ENCODE assay signal across 21 cellular contexts in genomic region chr6:74871757-74872156, GRCh38.
DNase-seq lines count a peak whose midpoint lies in the region; ATAC-seq and TF ChIP-seq lines count a peak whose summit lies in the region.
"Had no signal": no experiment of that assay in that cellular context is flagged by ENCODE, and none has a peak within 500 bp of the region (broad histone marks: within the 10 kb centered on the region; RNA-seq: fewer than 3 reads in every experiment).

No MANE protein-coding gene starts in this region.

- ATAC-seq in HG02870 (IDR thresholded peaks at IDR 0.05; ENCODE audit: unreplicated experiment) = no peak
- ATAC-seq: gastroesophageal sphincter; naive thymus-derived CD4-positive, alpha-beta T cell; Panc1; SK-N-SH treated with all-trans-retinoic acid at 6 μM for 48 hours had no signal

- H3K27ac ChIP-seq in sigmoid colon (no peak overlapping the region), left ventricle myocardium inferior (replicated peaks) (no peak overlapping the region)
- H3K27ac ChIP-seq: adrenal gland, spleen, testis had no signal

- intact Hi-C loops in sigmoid colon (cut with DNase I) = loop anchor here (10.0 kb wide), 1 partner anchor 223 kb away; no protein-coding TSS in a partner anchor
- intact Hi-C loops in left ventricle myocardium inferior (cut with micrococcal nuclease) = no loop called here

- no peak for TF ChIP-seq POLR2A in sigmoid colon (IDR thresholded peaks at IDR 0.05)

- H3K4me1 ChIP-seq in sigmoid colon (peaks cover 0 to 19% (median 14%) of the 10 kb centered on the region in 4 donors), left ventricle myocardium inferior (no peaks in the 10 kb centered on the region)
- H3K4me1 ChIP-seq: adrenal gland, BE2C, spleen had no signal

- H3K27me3 ChIP-seq in sigmoid colon (no peaks in the 10 kb centered on the region), left ventricle myocardium inferior (ENCODE audit: low read depth) (no peaks in the 10 kb centered on the region)
- H3K27me3 ChIP-seq: adrenal gland, BE2C, gastroesophageal sphincter, spleen, testis had no signal

- no peaks in the 10 kb centered on the region for H3K36me3 ChIP-seq in sigmoid colon
- no peaks in the 10 kb centered on the region for H3K36me3 ChIP-seq in left ventricle myocardium inferior
- H3K36me3 ChIP-seq: adrenal gland, BE2C, gastroesophageal sphincter, spleen had no signal

- H3K4me3 ChIP-seq in fibroblast of pulmonary artery (replicated peaks; ENCODE audit: low read depth, low read length) (no peak overlapping the region), sigmoid colon (no peak overlapping the region), left ventricle myocardium inferior (no peak overlapping the region)
- H3K4me3 ChIP-seq: adrenal gland, gastroesophageal sphincter, GM12878, lung, spleen, testis had no signal

- H3K9me3 ChIP-seq in sigmoid colon (peaks cover 0 to 6% (median 0%) of the 10 kb centered on the region in 4 donors), left ventricle myocardium inferior (replicated peaks) (peaks cover 16% of the 10 kb centered on the region)
- H3K9me3 ChIP-seq: adrenal gland, BE2C, testis had no signal

- DNase-seq in HT1080 (ENCODE audit: low read depth) (peak; percentile 52), amniotic epithelial cell (ENCODE audit: low read depth) (peak; percentile 93), fibroblast of pulmonary artery (ENCODE audit: low read depth) (peak; percentile 89), renal cortical epithelial cell (ENCODE audit: low read depth) (peak; percentile 90), sigmoid colon (no peak), left ventricle myocardium inferior (no peak)
- DNase-seq: activated CD4-positive, alpha-beta T cell treated with anti-CD3 and anti-CD28 coated beads for 4 hours; activated effector memory CD4-positive, alpha-beta T cell treated with Interleukin-2 at 50 U/mL for 16 hours; adrenal gland; BE2C; endodermal cell; GF-D8; naive thymus-derived CD4-positive, alpha-beta T cell; spleen; testis had no signal

- TF ChIP-seq CTCF in fibroblast of pulmonary artery (IDR thresholded peaks at IDR 0.05; ENCODE audit: low read length, missing control alignments) (no peak), sigmoid colon (IDR thresholded peaks at IDR 0.05) (no peak), left ventricle myocardium inferior (IDR thresholded peaks at IDR 0.05; ENCODE audit: borderline replicate concordance) (no peak)

- WGBS in sigmoid colon, 2 donors = 86 to 87% methylated on average over 1 of the region's 1 CpG

- no peak for TF ChIP-seq EP300 in sigmoid colon (IDR thresholded peaks at IDR 0.05)

Comparison
In these comparisons a context has a peak if more than half of its experiments do, and no peak if none do; other contexts are left out.
1. DNase-seq: peak in HT1080 (single experiment), amniotic epithelial cell (single experiment), fibroblast of pulmonary artery (single experiment) and renal cortical epithelial cell (single experiment); none in sigmoid colon (single experiment) and left ventricle myocardium inferior (single experiment).